In the genomic region with DNA sequence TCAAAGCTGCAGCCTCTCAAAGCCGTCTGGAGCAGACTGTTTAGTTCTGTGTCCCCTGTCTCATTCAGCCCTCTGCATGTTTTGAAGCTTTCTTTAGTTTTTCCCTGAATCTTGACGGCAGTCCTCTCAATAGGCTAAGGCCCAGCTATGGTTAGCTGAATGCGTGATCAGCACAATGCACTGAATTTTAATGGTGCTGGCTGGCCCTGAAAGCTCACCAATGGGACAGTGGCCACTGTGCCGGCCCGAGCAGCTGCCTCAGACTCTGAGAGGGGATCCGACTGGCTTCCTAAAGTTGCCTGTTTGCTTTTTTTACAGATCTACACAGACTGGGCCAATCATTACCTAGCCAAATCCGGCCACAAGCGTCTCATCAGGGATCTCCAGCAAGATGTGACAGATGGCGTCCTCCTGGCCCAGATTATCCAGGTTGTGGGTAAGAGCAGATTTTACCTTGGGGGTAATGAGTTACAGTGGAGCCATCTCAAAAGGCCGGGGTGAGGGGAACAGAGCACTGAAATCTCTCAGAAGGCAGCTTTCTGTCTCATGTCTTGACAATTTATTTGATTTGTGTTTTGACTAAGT, we compare ENCODE assay signal across 1 cellular context.
TF ChIP-seq lines count a peak whose summit lies in the region.

No MANE protein-coding gene starts in this region.

TF ChIP-seq in H1, 55 proteins besides CTCF, POLR2A, EP300 and RAD21 (continued from another document):
- TF ChIP-seq SUZ12 (IDR thresholded peaks at IDR 0.05; ENCODE audit: low read length) (no peak), MAFK (IDR thresholded peaks at IDR 0.05; ENCODE audit: low read depth, low read length) (no peak), SRF (IDR thresholded peaks at IDR 0.05; ENCODE audit: low read depth, low read length) (no peak), BRCA1 (IDR thresholded peaks at IDR 0.05; ENCODE audit: low read depth, low read length) (no peak), CTBP2 (IDR thresholded peaks at IDR 0.05; ENCODE audit: borderline replicate concordance, insufficient read depth, insufficient read length, low read length) (no peak), ZNF274 (IDR thresholded peaks at IDR 0.05; ENCODE audit: borderline replicate concordance, extremely low read depth, low read length) (no peak), FOSL1 (IDR thresholded peaks at IDR 0.05; ENCODE audit: insufficient read depth, low read depth, low read length) (no peak), SP4 (IDR thresholded peaks at IDR 0.05; ENCODE audit: low read length) (no peak), CEBPB (IDR thresholded peaks at IDR 0.05; ENCODE audit: low read depth, low read length) (no peak), SP1 (IDR thresholded peaks at IDR 0.05; ENCODE audit: low read depth, low read length) (no peak)
